Comparison of ENCODE assay signal across 2 cellular contexts in the genomic region with DNA sequence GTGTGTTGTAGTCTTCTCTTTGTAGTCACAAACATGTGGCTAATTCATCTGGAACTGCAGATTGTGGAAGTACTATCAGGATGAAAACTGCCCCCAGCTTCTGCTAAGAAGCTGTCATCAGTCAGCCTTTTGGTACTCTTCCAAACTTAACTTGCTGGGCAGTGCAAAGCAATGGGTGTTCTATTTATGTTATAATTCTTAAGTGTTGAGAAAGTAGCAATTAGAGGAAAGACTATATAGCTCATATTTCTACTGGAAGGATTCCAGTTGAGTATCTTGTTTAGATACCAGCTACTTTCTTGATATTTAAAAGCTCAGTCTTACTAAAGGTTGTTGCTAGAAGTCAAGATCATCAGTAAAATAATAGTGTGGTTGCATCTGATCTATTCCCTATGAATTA.
TF ChIP-seq lines count a peak whose summit lies in the region.

No MANE protein-coding gene starts in this region.

TF ChIP-seq in IMR-90, 13 proteins besides CTCF, POLR2A, EP300 and RAD21:
- TF ChIP-seq RCOR1 (IDR thresholded peaks at IDR 0.05; ENCODE audit: insufficient replicate concordance, low read length) (no peak), MXI1 (IDR thresholded peaks at IDR 0.05; ENCODE audit: borderline replicate concordance, low read depth, low read length) (no peak), MAFK (IDR thresholded peaks at IDR 0.05; ENCODE audit: low read depth, low read length) (no peak), NFE2L2 (IDR thresholded peaks at IDR 0.05; ENCODE audit: low read depth, low read length) (no peak), MAZ (IDR thresholded peaks at IDR 0.05; ENCODE audit: borderline replicate concordance, low read depth, low read length) (no peak), BHLHE40 (IDR thresholded peaks at IDR 0.05; ENCODE audit: low read depth, low read length) (no peak), CHD1 (IDR thresholded peaks at IDR 0.05; ENCODE audit: low read depth, low read length) (no peak)
- TF ChIP-seq, protein P1, sequence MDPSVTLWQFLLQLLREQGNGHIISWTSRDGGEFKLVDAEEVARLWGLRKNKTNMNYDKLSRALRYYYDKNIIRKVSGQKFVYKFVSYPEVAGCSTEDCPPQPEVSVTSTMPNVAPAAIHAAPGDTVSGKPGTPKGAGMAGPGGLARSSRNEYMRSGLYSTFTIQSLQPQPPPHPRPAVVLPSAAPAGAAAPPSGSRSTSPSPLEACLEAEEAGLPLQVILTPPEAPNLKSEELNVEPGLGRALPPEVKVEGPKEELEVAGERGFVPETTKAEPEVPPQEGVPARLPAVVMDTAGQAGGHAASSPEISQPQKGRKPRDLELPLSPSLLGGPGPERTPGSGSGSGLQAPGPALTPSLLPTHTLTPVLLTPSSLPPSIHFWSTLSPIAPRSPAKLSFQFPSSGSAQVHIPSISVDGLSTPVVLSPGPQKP (IDR thresholded peaks at IDR 0.05; ENCODE audit: borderline replicate concordance, low read depth, low read length) = no peak
- TF ChIP-seq, protein P2, sequence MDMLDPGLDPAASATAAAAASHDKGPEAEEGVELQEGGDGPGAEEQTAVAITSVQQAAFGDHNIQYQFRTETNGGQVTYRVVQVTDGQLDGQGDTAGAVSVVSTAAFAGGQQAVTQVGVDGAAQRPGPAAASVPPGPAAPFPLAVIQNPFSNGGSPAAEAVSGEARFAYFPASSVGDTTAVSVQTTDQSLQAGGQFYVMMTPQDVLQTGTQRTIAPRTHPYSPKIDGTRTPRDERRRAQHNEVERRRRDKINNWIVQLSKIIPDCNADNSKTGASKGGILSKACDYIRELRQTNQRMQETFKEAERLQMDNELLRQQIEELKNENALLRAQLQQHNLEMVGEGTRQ (IDR thresholded peaks at IDR 0.05; ENCODE audit: low read depth, low read length) = no peak

TF ChIP-seq in SK-N-SH, 30 proteins besides CTCF, POLR2A, EP300 and RAD21:
- TF ChIP-seq MEF2A (IDR thresholded peaks at IDR 0.05; ENCODE audit: borderline replicate concordance, low read depth) = no peak
- TF ChIP-seq ELF1 (IDR thresholded peaks at IDR 0.05) = no peak
- peak; percentile 23; the same call in 1 of the 2 replicates for TF ChIP-seq NFIC (IDR thresholded peaks at IDR 0.05; ENCODE audit: borderline replicate concordance)
- TF ChIP-seq RFX5 (IDR thresholded peaks at IDR 0.05; ENCODE audit: low read length) = no peak
- no peak for TF ChIP-seq SIN3A (IDR thresholded peaks at IDR 0.05; ENCODE audit: borderline replicate concordance, low read depth, low read length)
- TF ChIP-seq TAF1 (IDR thresholded peaks at IDR 0.05; ENCODE audit: borderline replicate concordance, low read depth, low read length) = no peak
- TF ChIP-seq EZH2phosphoT487 (IDR thresholded peaks at IDR 0.05; ENCODE audit: borderline replicate concordance, low read depth) = no peak
- TF ChIP-seq MXI1 (IDR thresholded peaks at IDR 0.05; ENCODE audit: low read depth, low read length) = no peak
- TF ChIP-seq CHD2 (IDR thresholded peaks at IDR 0.05; ENCODE audit: low read length, partially characterized antibody) = no peak
- no peak for TF ChIP-seq TEAD4 (IDR thresholded peaks at IDR 0.05; ENCODE audit: borderline replicate concordance, insufficient read depth)
- TF ChIP-seq GABPA (IDR thresholded peaks at IDR 0.05; ENCODE audit: low read depth) = no peak
- TF ChIP-seq JUND (IDR thresholded peaks at IDR 0.05) = no peak
- no peak for TF ChIP-seq FOSL2 (IDR thresholded peaks at IDR 0.05; ENCODE audit: borderline replicate concordance, low read depth)
- TF ChIP-seq, protein P3, sequence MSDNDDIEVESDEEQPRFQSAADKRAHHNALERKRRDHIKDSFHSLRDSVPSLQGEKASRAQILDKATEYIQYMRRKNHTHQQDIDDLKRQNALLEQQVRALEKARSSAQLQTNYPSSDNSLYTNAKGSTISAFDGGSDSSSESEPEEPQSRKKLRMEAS (IDR thresholded peaks at IDR 0.05; ENCODE audit: low read depth) = no peak
- TF ChIP-seq GATA2 (CRISPR knock-in tag; IDR thresholded peaks at IDR 0.05) = no peak
- no peak for TF ChIP-seq SMC3 (IDR thresholded peaks at IDR 0.05; ENCODE audit: low read depth, low read length)
- TF ChIP-seq, protein P2 (IDR thresholded peaks at IDR 0.05; ENCODE audit: borderline replicate concordance, low read depth, low read length) = no peak
- TF ChIP-seq, protein P4, sequence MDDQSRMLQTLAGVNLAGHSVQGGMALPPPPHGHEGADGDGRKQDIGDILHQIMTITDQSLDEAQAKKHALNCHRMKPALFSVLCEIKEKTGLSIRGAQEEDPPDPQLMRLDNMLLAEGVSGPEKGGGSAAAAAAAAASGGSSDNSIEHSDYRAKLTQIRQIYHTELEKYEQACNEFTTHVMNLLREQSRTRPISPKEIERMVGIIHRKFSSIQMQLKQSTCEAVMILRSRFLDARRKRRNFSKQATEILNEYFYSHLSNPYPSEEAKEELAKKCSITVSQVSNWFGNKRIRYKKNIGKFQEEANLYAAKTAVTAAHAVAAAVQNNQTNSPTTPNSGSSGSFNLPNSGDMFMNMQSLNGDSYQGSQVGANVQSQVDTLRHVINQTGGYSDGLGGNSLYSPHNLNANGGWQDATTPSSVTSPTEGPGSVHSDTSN (IDR thresholded peaks at IDR 0.05) = peak; percentile 59
- TF ChIP-seq, protein P5, sequence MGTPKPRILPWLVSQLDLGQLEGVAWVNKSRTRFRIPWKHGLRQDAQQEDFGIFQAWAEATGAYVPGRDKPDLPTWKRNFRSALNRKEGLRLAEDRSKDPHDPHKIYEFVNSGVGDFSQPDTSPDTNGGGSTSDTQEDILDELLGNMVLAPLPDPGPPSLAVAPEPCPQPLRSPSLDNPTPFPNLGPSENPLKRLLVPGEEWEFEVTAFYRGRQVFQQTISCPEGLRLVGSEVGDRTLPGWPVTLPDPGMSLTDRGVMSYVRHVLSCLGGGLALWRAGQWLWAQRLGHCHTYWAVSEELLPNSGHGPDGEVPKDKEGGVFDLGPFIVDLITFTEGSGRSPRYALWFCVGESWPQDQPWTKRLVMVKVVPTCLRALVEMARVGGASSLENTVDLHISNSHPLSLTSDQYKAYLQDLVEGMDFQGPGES (IDR thresholded peaks at IDR 0.05; ENCODE audit: low read depth, low read length) = no peak
- TF ChIP-seq, protein P6, sequence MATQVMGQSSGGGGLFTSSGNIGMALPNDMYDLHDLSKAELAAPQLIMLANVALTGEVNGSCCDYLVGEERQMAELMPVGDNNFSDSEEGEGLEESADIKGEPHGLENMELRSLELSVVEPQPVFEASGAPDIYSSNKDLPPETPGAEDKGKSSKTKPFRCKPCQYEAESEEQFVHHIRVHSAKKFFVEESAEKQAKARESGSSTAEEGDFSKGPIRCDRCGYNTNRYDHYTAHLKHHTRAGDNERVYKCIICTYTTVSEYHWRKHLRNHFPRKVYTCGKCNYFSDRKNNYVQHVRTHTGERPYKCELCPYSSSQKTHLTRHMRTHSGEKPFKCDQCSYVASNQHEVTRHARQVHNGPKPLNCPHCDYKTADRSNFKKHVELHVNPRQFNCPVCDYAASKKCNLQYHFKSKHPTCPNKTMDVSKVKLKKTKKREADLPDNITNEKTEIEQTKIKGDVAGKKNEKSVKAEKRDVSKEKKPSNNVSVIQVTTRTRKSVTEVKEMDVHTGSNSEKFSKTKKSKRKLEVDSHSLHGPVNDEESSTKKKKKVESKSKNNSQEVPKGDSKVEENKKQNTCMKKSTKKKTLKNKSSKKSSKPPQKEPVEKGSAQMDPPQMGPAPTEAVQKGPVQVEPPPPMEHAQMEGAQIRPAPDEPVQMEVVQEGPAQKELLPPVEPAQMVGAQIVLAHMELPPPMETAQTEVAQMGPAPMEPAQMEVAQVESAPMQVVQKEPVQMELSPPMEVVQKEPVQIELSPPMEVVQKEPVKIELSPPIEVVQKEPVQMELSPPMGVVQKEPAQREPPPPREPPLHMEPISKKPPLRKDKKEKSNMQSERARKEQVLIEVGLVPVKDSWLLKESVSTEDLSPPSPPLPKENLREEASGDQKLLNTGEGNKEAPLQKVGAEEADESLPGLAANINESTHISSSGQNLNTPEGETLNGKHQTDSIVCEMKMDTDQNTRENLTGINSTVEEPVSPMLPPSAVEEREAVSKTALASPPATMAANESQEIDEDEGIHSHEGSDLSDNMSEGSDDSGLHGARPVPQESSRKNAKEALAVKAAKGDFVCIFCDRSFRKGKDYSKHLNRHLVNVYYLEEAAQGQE (IDR thresholded peaks at IDR 0.05; ENCODE audit: low read depth, low read length) = no peak
- no peak; the same call in 1 of the 2 replicates for TF ChIP-seq POLR2AphosphoS5 (IDR thresholded peaks at IDR 0.05; ENCODE audit: low read depth, low read length)
- TF ChIP-seq NRF1 (IDR thresholded peaks at IDR 0.05; ENCODE audit: low read depth, low read length) = no peak
- TF ChIP-seq RXRA (IDR thresholded peaks at IDR 0.05; ENCODE audit: borderline replicate concordance, low read depth) = no peak
- TF ChIP-seq, protein P7, sequence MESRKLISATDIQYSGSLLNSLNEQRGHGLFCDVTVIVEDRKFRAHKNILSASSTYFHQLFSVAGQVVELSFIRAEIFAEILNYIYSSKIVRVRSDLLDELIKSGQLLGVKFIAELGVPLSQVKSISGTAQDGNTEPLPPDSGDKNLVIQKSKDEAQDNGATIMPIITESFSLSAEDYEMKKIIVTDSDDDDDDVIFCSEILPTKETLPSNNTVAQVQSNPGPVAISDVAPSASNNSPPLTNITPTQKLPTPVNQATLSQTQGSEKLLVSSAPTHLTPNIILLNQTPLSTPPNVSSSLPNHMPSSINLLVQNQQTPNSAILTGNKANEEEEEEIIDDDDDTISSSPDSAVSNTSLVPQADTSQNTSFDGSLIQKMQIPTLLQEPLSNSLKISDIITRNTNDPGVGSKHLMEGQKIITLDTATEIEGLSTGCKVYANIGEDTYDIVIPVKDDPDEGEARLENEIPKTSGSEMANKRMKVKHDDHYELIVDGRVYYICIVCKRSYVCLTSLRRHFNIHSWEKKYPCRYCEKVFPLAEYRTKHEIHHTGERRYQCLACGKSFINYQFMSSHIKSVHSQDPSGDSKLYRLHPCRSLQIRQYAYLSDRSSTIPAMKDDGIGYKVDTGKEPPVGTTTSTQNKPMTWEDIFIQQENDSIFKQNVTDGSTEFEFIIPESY (IDR thresholded peaks at IDR 0.05; ENCODE audit: borderline replicate concordance, low read depth) = no peak
- TF ChIP-seq, protein P8, sequence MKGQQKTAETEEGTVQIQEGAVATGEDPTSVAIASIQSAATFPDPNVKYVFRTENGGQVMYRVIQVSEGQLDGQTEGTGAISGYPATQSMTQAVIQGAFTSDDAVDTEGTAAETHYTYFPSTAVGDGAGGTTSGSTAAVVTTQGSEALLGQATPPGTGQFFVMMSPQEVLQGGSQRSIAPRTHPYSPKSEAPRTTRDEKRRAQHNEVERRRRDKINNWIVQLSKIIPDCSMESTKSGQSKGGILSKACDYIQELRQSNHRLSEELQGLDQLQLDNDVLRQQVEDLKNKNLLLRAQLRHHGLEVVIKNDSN (IDR thresholded peaks at IDR 0.05; ENCODE audit: borderline replicate concordance, low read depth) = no peak
- peak; percentile 39; the same call in 1 of the 2 replicates for TF ChIP-seq RCOR1 (IDR thresholded peaks at IDR 0.05; ENCODE audit: low read length)
- no peak for TF ChIP-seq FOXM1 (IDR thresholded peaks at IDR 0.05; ENCODE audit: low read depth)
- peak; percentile 30; the same call in 1 of the 2 replicates for TF ChIP-seq TCF12 (IDR thresholded peaks at IDR 0.05)
- no peak for TF ChIP-seq YY1 (IDR thresholded peaks at IDR 0.05; ENCODE audit: low read depth)
- TF ChIP-seq FOXJ3 (CRISPR knock-in tag; IDR thresholded peaks at IDR 0.05) = no peak
